Comparison of ENCODE assay signal across 1 cellular context in the genomic region with DNA sequence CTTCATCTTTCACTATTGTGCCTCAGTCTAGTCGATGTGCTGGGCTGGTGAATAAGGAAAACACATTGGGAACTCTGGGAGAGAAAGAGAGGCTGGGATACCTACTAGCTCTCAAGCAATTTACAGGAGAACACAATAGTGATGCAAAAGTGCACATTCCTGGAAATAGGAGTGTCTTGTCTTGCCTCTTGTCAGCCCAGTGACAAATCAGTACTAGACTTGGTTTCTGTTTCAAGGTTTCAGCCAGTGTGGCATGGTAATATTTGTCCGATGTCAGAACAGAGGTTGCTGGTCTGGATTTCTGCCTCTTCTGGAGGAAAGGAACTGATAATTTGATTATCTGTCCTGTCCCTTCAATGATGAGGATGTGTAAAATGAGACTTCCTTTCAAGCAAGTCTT.
TF ChIP-seq lines count a peak whose summit lies in the region.

No MANE protein-coding gene starts in this region.

TF ChIP-seq in SK-N-SH, 30 proteins besides CTCF, POLR2A, EP300 and RAD21 (continued from another document):
- no peak for TF ChIP-seq GATA2 (CRISPR knock-in tag; IDR thresholded peaks at IDR 0.05)
- no peak for TF ChIP-seq YY1 (IDR thresholded peaks at IDR 0.05; ENCODE audit: low read depth)
- no peak for TF ChIP-seq SMC3 (IDR thresholded peaks at IDR 0.05; ENCODE audit: low read depth, low read length)
- no peak for TF ChIP-seq FOXJ3 (CRISPR knock-in tag; IDR thresholded peaks at IDR 0.05)
- TF ChIP-seq, protein P1, sequence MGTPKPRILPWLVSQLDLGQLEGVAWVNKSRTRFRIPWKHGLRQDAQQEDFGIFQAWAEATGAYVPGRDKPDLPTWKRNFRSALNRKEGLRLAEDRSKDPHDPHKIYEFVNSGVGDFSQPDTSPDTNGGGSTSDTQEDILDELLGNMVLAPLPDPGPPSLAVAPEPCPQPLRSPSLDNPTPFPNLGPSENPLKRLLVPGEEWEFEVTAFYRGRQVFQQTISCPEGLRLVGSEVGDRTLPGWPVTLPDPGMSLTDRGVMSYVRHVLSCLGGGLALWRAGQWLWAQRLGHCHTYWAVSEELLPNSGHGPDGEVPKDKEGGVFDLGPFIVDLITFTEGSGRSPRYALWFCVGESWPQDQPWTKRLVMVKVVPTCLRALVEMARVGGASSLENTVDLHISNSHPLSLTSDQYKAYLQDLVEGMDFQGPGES (IDR thresholded peaks at IDR 0.05; ENCODE audit: low read depth, low read length), result no peak
- TF ChIP-seq, protein P2, sequence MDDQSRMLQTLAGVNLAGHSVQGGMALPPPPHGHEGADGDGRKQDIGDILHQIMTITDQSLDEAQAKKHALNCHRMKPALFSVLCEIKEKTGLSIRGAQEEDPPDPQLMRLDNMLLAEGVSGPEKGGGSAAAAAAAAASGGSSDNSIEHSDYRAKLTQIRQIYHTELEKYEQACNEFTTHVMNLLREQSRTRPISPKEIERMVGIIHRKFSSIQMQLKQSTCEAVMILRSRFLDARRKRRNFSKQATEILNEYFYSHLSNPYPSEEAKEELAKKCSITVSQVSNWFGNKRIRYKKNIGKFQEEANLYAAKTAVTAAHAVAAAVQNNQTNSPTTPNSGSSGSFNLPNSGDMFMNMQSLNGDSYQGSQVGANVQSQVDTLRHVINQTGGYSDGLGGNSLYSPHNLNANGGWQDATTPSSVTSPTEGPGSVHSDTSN (IDR thresholded peaks at IDR 0.05), result no peak
- TF ChIP-seq MEF2A (IDR thresholded peaks at IDR 0.05; ENCODE audit: borderline replicate concordance, low read depth), result no peak
- no peak for TF ChIP-seq TCF12 (IDR thresholded peaks at IDR 0.05)
- no peak for TF ChIP-seq FOSL2 (IDR thresholded peaks at IDR 0.05; ENCODE audit: borderline replicate concordance, low read depth)
- TF ChIP-seq CHD2 (IDR thresholded peaks at IDR 0.05; ENCODE audit: low read length, partially characterized antibody), result no peak
- no peak for TF ChIP-seq RCOR1 (IDR thresholded peaks at IDR 0.05; ENCODE audit: low read length)
- no peak for TF ChIP-seq NRF1 (IDR thresholded peaks at IDR 0.05; ENCODE audit: low read depth, low read length)
- TF ChIP-seq POLR2AphosphoS5 (IDR thresholded peaks at IDR 0.05; ENCODE audit: low read depth, low read length), result no peak
